Comparison of ENCODE assay signal across 20 cellular contexts in genomic region chr2:30349691-30350090, GRCh38.
"Had no signal": no experiment of that assay in that cellular context is flagged by ENCODE, and none has a peak within 500 bp of the region (broad histone marks: within the 10 kb centered on the region; RNA-seq: fewer than 3 reads in every experiment).

No MANE protein-coding gene starts in this region.

- H3K27ac ChIP-seq: body of pancreas, epithelial cell of prostate, parathyroid adenoma had no signal

- H3K4me3 Mint-ChIP-seq: activated CD4-positive, alpha-beta T cell treated with anti-CD3 and anti-CD28 coated beads, Interleukin-2, amount 10 ng/mL, durations not matched to agents 7 days and 5 days; activated naive CD4-positive, alpha-beta T cell treated with anti-CD3 and anti-CD28 coated beads for 36 hours; effector memory CD8-positive, alpha-beta T cell; naive thymus-derived CD8-positive, alpha-beta T cell; stimulated activated naive B cell treated with anti-CD40 and anti-IgM and Interleukin-4, amounts not matched to agents 10 μg/mL and 1 μg/mL and 100 μg/mL, for 72 hours; T-helper 2 cell treated with Interferon-gamma antibody and Interleukin-4, amounts not matched to agents 5 μg/mL and 100 μg/mL, for 36 hours; type B pancreatic cell had no signal

- H3K27ac Mint-ChIP-seq: activated CD4-positive, alpha-beta T cell treated with anti-CD3 and anti-CD28 coated beads, Interleukin-2, amount 10 ng/mL, durations not matched to agents 7 days and 5 days; activated naive CD4-positive, alpha-beta T cell treated with anti-CD3 and anti-CD28 coated beads for 36 hours; effector memory CD8-positive, alpha-beta T cell; stimulated activated naive B cell treated with anti-CD40 and anti-IgM and Interleukin-4, amounts not matched to agents 10 μg/mL and 1 μg/mL and 100 μg/mL, for 72 hours; T-helper 2 cell treated with Interferon-gamma antibody and Interleukin-4, amounts not matched to agents 5 μg/mL and 100 μg/mL, for 36 hours; type B pancreatic cell had no signal

- H3K4me1 Mint-ChIP-seq: activated CD4-positive, alpha-beta T cell treated with anti-CD3 and anti-CD28 coated beads, Interleukin-2, amount 10 ng/mL, durations not matched to agents 7 days and 5 days had no signal

- H3K27me3 Mint-ChIP-seq: activated CD4-positive, alpha-beta T cell treated with anti-CD3 and anti-CD28 coated beads, Interleukin-2, amount 10 ng/mL, durations not matched to agents 7 days and 5 days; effector memory CD8-positive, alpha-beta T cell; naive thymus-derived CD8-positive, alpha-beta T cell; stimulated activated naive B cell treated with anti-CD40 and anti-IgM and Interleukin-4, amounts not matched to agents 10 μg/mL and 1 μg/mL and 100 μg/mL, for 72 hours; type B pancreatic cell had no signal

- ATAC-seq: body of pancreas; effector memory CD8-positive, alpha-beta T cell; left lung; naive thymus-derived CD8-positive, alpha-beta T cell had no signal

- H3K9me3 Mint-ChIP-seq: activated CD4-positive, alpha-beta T cell treated with anti-CD3 and anti-CD28 coated beads, Interleukin-2, amount 10 ng/mL, durations not matched to agents 7 days and 5 days; activated naive CD4-positive, alpha-beta T cell treated with anti-CD3 and anti-CD28 coated beads for 36 hours; effector memory CD8-positive, alpha-beta T cell; naive thymus-derived CD8-positive, alpha-beta T cell; stimulated activated naive B cell treated with anti-CD40 and anti-IgM and Interleukin-4, amounts not matched to agents 10 μg/mL and 1 μg/mL and 100 μg/mL, for 72 hours; T-helper 2 cell treated with Interferon-gamma antibody and Interleukin-4, amounts not matched to agents 5 μg/mL and 100 μg/mL, for 36 hours; type B pancreatic cell had no signal

- H3K36me3 ChIP-seq: left lung had no signal

- H3K9me3 ChIP-seq: body of pancreas, left lung had no signal

- H3K4me3 ChIP-seq: body of pancreas, left lung had no signal

- DNase-seq: activated CD4-positive, alpha-beta T cell treated with anti-CD3 and anti-CD28 coated beads, Interleukin-2, amount 10 ng/mL, durations not matched to agents 7 days and 5 days; activated CD4-positive, CD25-positive, alpha-beta regulatory T cell; activated CD8-positive, alpha-beta memory T cell treated with anti-CD3 and anti-CD28 coated beads for 24 hours; activated naive CD4-positive, alpha-beta T cell treated with anti-CD3 and anti-CD28 coated beads for 36 hours; amniotic stem cell; body of pancreas; central memory CD4-positive, alpha-beta T cell; cortex of kidney; effector memory CD8-positive, alpha-beta T cell; hypothalamus; kidney; left lung; naive thymus-derived CD8-positive, alpha-beta T cell; stimulated activated CD4-positive, alpha-beta T cell treated with anti-CD3 and anti-CD28 coated beads, Interleukin-12 subunit alpha, Interleukin-12 subunit beta, amount 100 ng/mL, for 4 hours; stimulated activated CD4-positive, alpha-beta T cell treated with anti-CD3 and anti-CD28 coated beads, Interleukin-2, amount 100 ng/mL, for 24 hours; stimulated activated naive B cell treated with anti-CD40 and anti-IgM and Interleukin-4, amounts not matched to agents 10 μg/mL and 1 μg/mL and 100 μg/mL, for 72 hours had no signal

- H3K4me1 ChIP-seq: parathyroid adenoma had no signal

- H3K27me3 ChIP-seq: body of pancreas, left lung had no signal
